Comparison of ENCODE assay signal across 28 cellular contexts in the genomic region with DNA sequence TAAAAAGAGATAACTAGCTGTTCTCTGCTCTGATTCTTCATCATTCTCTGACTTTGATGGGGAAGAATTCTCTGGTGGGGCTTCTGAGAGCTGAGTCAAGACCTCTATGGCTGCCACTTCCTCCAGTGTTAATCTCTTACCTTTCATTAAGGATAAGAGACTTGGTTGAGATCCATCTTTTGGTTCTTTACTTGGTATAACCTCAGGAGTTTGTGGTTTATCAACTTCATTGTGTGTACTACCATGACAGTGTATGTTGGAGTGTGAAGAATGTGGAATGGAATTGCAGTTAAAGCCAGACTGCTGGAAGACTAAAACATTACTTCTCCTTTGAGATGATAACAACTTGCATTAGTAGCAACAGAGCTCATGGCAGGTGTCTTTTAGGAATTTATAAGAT.
"Had no signal": no experiment of that assay in that cellular context is flagged by ENCODE, and none has a peak within 500 bp of the region (broad histone marks: within the 10 kb centered on the region; RNA-seq: fewer than 3 reads in every experiment).

No MANE protein-coding gene starts in this region.

- H3K4me1 ChIP-seq: ascending aorta, body of pancreas, colonic mucosa, esophagus squamous epithelium, gastroesophageal sphincter had no signal

- DNase-seq: activated CD4-positive, alpha-beta memory T cell treated with anti-CD3 and anti-CD28 coated beads, Interleukin-2, amount 10 ng/mL, durations not matched to agents 7 days and 5 days; activated CD4-positive, alpha-beta T cell treated with anti-CD3 and anti-CD28 coated beads for 1 hour; activated CD4-positive, alpha-beta T cell treated with anti-CD3 and anti-CD28 coated beads for 4 hours; activated CD4-positive, alpha-beta T cell treated with anti-CD3 and anti-CD28 coated beads, Interleukin-2, amount 10 ng/mL, durations not matched to agents 7 days and 5 days; activated CD4-positive, alpha-beta T cell treated with anti-CD3 and anti-CD28 coated beads, Interleukin-2, amount 50 U/mL, for 4 hours; activated CD4-positive, CD25-positive, alpha-beta regulatory T cell; activated CD8-positive, alpha-beta memory T cell treated with anti-CD3 and anti-CD28 coated beads, Interleukin-2, amount 50 U/mL, for 48 hours; activated gamma-delta T cell; activated naive CD4-positive, alpha-beta T cell; activated naive CD4-positive, alpha-beta T cell treated with anti-CD3 and anti-CD28 coated beads, Interleukin-2, amount 10 ng/mL, durations not matched to agents 7 days and 5 days; activated naive CD8-positive, alpha-beta T cell treated with anti-CD3 and anti-CD28 coated beads, Interleukin-2, amount 10 ng/mL, durations not matched to agents 7 days and 5 days; activated T-cell treated with anti-CD3 and anti-CD28 coated beads for 4 hours; activated T-cell treated with anti-CD3 and anti-CD28 coated beads, Interleukin-2, amount 50 U/mL, for 24 hours; activated T-cell treated with anti-CD3 and anti-CD28 coated beads, Interleukin-2, amount 50 U/mL, for 72 hours; body of pancreas; central memory CD4-positive, alpha-beta T cell; cerebellar nuclear complex; colonic mucosa; effector CD8-positive, alpha-beta T cell; esophagus squamous epithelium; foreskin melanocyte; head of caudate nucleus; T-helper 2 cell had no signal

- H3K4me3 Mint-ChIP-seq: activated CD4-positive, alpha-beta memory T cell treated with anti-CD3 and anti-CD28 coated beads, Interleukin-2, amount 10 ng/mL, durations not matched to agents 7 days and 5 days; activated CD4-positive, alpha-beta T cell treated with anti-CD3 and anti-CD28 coated beads, Interleukin-2, amount 10 ng/mL, durations not matched to agents 7 days and 5 days; activated naive CD4-positive, alpha-beta T cell treated with anti-CD3 and anti-CD28 coated beads, Interleukin-2, amount 10 ng/mL, durations not matched to agents 7 days and 5 days; activated naive CD8-positive, alpha-beta T cell treated with anti-CD3 and anti-CD28 coated beads, Interleukin-2, amount 10 ng/mL, durations not matched to agents 7 days and 5 days; activated T-cell treated with anti-CD3 and anti-CD28 coated beads, Interleukin-2, amount 50 U/mL, for 24 hours; activated T-cell treated with anti-CD3 and anti-CD28 coated beads, Interleukin-2, amount 50 U/mL, for 72 hours had no signal

- H3K27ac ChIP-seq: ascending aorta, body of pancreas, cardiac muscle cell, colonic mucosa, epithelial cell of prostate, esophagus squamous epithelium, gastroesophageal sphincter had no signal

- H3K36me3 ChIP-seq: ascending aorta, cardiac muscle cell, colonic mucosa, esophagus squamous epithelium, gastroesophageal sphincter had no signal

- H3K9me3 ChIP-seq: ascending aorta, body of pancreas, colonic mucosa, esophagus squamous epithelium, gastroesophageal sphincter had no signal

- H3K4me3 ChIP-seq: ascending aorta, body of pancreas, cardiac muscle cell, colonic mucosa, esophagus squamous epithelium, gastroesophageal sphincter had no signal

- H3K27me3 ChIP-seq: ascending aorta, body of pancreas, cardiac muscle cell, colonic mucosa, esophagus squamous epithelium, gastroesophageal sphincter had no signal

- H3K4me1 Mint-ChIP-seq: activated CD4-positive, alpha-beta memory T cell treated with anti-CD3 and anti-CD28 coated beads, Interleukin-2, amount 10 ng/mL, durations not matched to agents 7 days and 5 days; activated CD4-positive, alpha-beta T cell treated with anti-CD3 and anti-CD28 coated beads, Interleukin-2, amount 10 ng/mL, durations not matched to agents 7 days and 5 days; activated naive CD4-positive, alpha-beta T cell treated with anti-CD3 and anti-CD28 coated beads, Interleukin-2, amount 10 ng/mL, durations not matched to agents 7 days and 5 days; activated naive CD8-positive, alpha-beta T cell treated with anti-CD3 and anti-CD28 coated beads, Interleukin-2, amount 10 ng/mL, durations not matched to agents 7 days and 5 days had no signal

- H3K36me3 Mint-ChIP-seq: activated naive CD4-positive, alpha-beta T cell treated with anti-CD3 and anti-CD28 coated beads, Interleukin-2, amount 10 ng/mL, durations not matched to agents 7 days and 5 days; activated naive CD4-positive, alpha-beta T cell treated with anti-CD3 and anti-CD28 coated beads, Interleukin-2, amount 50 U/mL, for 72 hours; activated naive CD8-positive, alpha-beta T cell treated with anti-CD3 and anti-CD28 coated beads, Interleukin-2, amount 10 ng/mL, durations not matched to agents 7 days and 5 days had no signal

- H3K27ac Mint-ChIP-seq: activated CD4-positive, alpha-beta memory T cell treated with anti-CD3 and anti-CD28 coated beads, Interleukin-2, amount 10 ng/mL, durations not matched to agents 7 days and 5 days; activated CD4-positive, alpha-beta T cell treated with anti-CD3 and anti-CD28 coated beads, Interleukin-2, amount 10 ng/mL, durations not matched to agents 7 days and 5 days; activated naive CD4-positive, alpha-beta T cell treated with anti-CD3 and anti-CD28 coated beads, Interleukin-2, amount 10 ng/mL, durations not matched to agents 7 days and 5 days; activated naive CD4-positive, alpha-beta T cell treated with anti-CD3 and anti-CD28 coated beads, Interleukin-2, amount 50 U/mL, for 72 hours; activated naive CD8-positive, alpha-beta T cell treated with anti-CD3 and anti-CD28 coated beads, Interleukin-2, amount 10 ng/mL, durations not matched to agents 7 days and 5 days; activated T-cell treated with anti-CD3 and anti-CD28 coated beads, Interleukin-2, amount 50 U/mL, for 24 hours; activated T-cell treated with anti-CD3 and anti-CD28 coated beads, Interleukin-2, amount 50 U/mL, for 72 hours had no signal

- ATAC-seq: activated naive CD4-positive, alpha-beta T cell treated with anti-CD3 and anti-CD28 coated beads, Interleukin-2, amount 50 U/mL, for 72 hours; activated T-cell treated with anti-CD3 and anti-CD28 coated beads, Interleukin-2, amount 50 U/mL, for 72 hours; body of pancreas; gastroesophageal sphincter had no signal

- H3K9me3 Mint-ChIP-seq: activated CD4-positive, alpha-beta memory T cell treated with anti-CD3 and anti-CD28 coated beads, Interleukin-2, amount 10 ng/mL, durations not matched to agents 7 days and 5 days; activated CD4-positive, alpha-beta T cell treated with anti-CD3 and anti-CD28 coated beads, Interleukin-2, amount 10 ng/mL, durations not matched to agents 7 days and 5 days; activated naive CD8-positive, alpha-beta T cell treated with anti-CD3 and anti-CD28 coated beads, Interleukin-2, amount 10 ng/mL, durations not matched to agents 7 days and 5 days; activated T-cell treated with anti-CD3 and anti-CD28 coated beads, Interleukin-2, amount 50 U/mL, for 24 hours had no signal

- H3K27me3 Mint-ChIP-seq: activated CD4-positive, alpha-beta memory T cell treated with anti-CD3 and anti-CD28 coated beads, Interleukin-2, amount 10 ng/mL, durations not matched to agents 7 days and 5 days; activated CD4-positive, alpha-beta T cell treated with anti-CD3 and anti-CD28 coated beads, Interleukin-2, amount 10 ng/mL, durations not matched to agents 7 days and 5 days; activated naive CD4-positive, alpha-beta T cell treated with anti-CD3 and anti-CD28 coated beads, Interleukin-2, amount 10 ng/mL, durations not matched to agents 7 days and 5 days; activated naive CD8-positive, alpha-beta T cell treated with anti-CD3 and anti-CD28 coated beads, Interleukin-2, amount 10 ng/mL, durations not matched to agents 7 days and 5 days; activated T-cell treated with anti-CD3 and anti-CD28 coated beads, Interleukin-2, amount 50 U/mL, for 24 hours had no signal
